ENCODE assay signal across 8 cellular contexts in genomic region chr7:144391823-144392255, GRCh38. TPM values are rescaled to one million over a fixed set of nuclear protein-coding genes. Genes with fewer than 3 reads are reported as not detected.
A peak's percentile ranks its signal among the peaks of the same experiment; 100 is the strongest.
DNase-seq lines count a peak whose midpoint lies in the region; ATAC-seq and TF ChIP-seq lines count a peak whose summit lies in the region.

No MANE protein-coding gene starts in this region.

- 2% methylated on average over 8 of the region's 8 CpGs for WGBS in suprapubic skin

- H3K27me3 ChIP-seq in suprapubic skin = no peaks in the 10 kb centered on the region

- ATAC-seq in HG03432 (IDR thresholded peaks at IDR 0.05; ENCODE audit: unreplicated experiment) = peak; percentile 85

- intact Hi-C loops in OCI-LY7 (cut with micrococcal nuclease; ENCODE audit: unreplicated experiment) = no loop called here

- no peak for TF ChIP-seq EP300 in suprapubic skin (IDR thresholded peaks at IDR 0.05)

- POLR2A ChIA-PET in OCI-LY7 (lab: Charles Lee) = interaction anchor here (0.7 kb wide), 2 partner anchors 624 to 880 kb away, joined by 3 to 7 read pairs; no protein-coding TSS in a partner anchor

- H3K36me3 ChIP-seq in OCI-LY7 (ENCODE audit: insufficient read depth, low read length) (no peaks in the 10 kb centered on the region), suprapubic skin (no peaks in the 10 kb centered on the region)

- H3K4me1 ChIP-seq in OCI-LY7 (ENCODE audit: insufficient read depth, low read length, poor library complexity, severe bottlenecking) (no peaks in the 10 kb centered on the region), suprapubic skin (peaks cover 8% of the 10 kb centered on the region)

- H3K9me3 ChIP-seq in OCI-LY7 (ENCODE audit: low read length) = no peaks in the 10 kb centered on the region
- no peaks in the 10 kb centered on the region for H3K9me3 ChIP-seq in suprapubic skin

- peak; percentile 32 for DNase-seq in DMS79 treated with DMSO at 0.1 percent for 48 hours (lab: John Stamatoyannopoulos, UW)
- peak; percentile 42 for DNase-seq in GM19238 (ENCODE audit: insufficient read length, low spot score)
- DNase-seq in OCI-LY7 (ENCODE audit: low spot score) = peak; percentile 58
- DNase-seq in central memory CD4-positive, alpha-beta T cell = peak; percentile 51
- DNase-seq in kidney tubule cell (ENCODE audit: low spot score) = peak; percentile 66
- peak in 1 of 2 donors; percentile 19 for DNase-seq in suprapubic skin (ENCODE audit: low spot score in 2 of 2)
- no peak for DNase-seq in GOT3 (lab: John Stamatoyannopoulos, UW)

- no peak overlapping the region for H2AFZ ChIP-seq in OCI-LY7 (ENCODE audit: low read length)

- no peaks in the 10 kb centered on the region for H4K20me1 ChIP-seq in OCI-LY7 (ENCODE audit: insufficient read depth, low read length)

- H3K27ac ChIP-seq in OCI-LY7 (ENCODE audit: low read depth, low read length, poor library complexity, severe bottlenecking) (no peak overlapping the region), suprapubic skin (no peak overlapping the region)

- no peak overlapping the region for H3K4me2 ChIP-seq in OCI-LY7 (ENCODE audit: low read length)

- no peak overlapping the region for H3K4me3 ChIP-seq in OCI-LY7 (ENCODE audit: low read depth, low read length, poor library complexity, severe bottlenecking)
- peak overlapping the region; percentile 20 for H3K4me3 ChIP-seq in suprapubic skin

- H3K9me2 ChIP-seq in OCI-LY7 (ENCODE audit: insufficient read depth, low read length) = no peaks in the 10 kb centered on the region

- TF ChIP-seq CTCF in OCI-LY7 (conservative IDR thresholded peaks at IDR 0.05; ENCODE audit: low read length) (peak; percentile 81), suprapubic skin (IDR thresholded peaks at IDR 0.05) (peak; percentile 52 to 67)

- H3K79me2 ChIP-seq in OCI-LY7 (ENCODE audit: insufficient read depth, low read depth, low read length) = no peaks in the 10 kb centered on the region

- no peak for TF ChIP-seq POLR2A in suprapubic skin (IDR thresholded peaks at IDR 0.05)

- CTCF ChIA-PET in OCI-LY7 (lab: Charles Lee; ENCODE audit: unreplicated experiment) = no interaction called here

- BruUV-seq in OCI-LY7 (replicated peaks; lab: Mats Ljungman, UMichigan) = no TSS peak

RNA-seq across cellular contexts. Expression of gene NOBOX, which starts 11.7 kb away (rescaled TPM):
- not detected in 2 replicates for total RNA-seq in OCI-LY7 (2014; rRNA removed; shearing (Covaris generic))
- total RNA-seq in OCI-LY7 (2022) = not detected in 2 replicates
- not detected for total RNA-seq in suprapubic skin

RNA-seq across cellular contexts. Expression of gene ARHGEF5, which starts 36.6 kb away (rescaled TPM):
- total RNA-seq in OCI-LY7 (2014; rRNA removed; shearing (Covaris generic)) = not detected in 2 replicates
- total RNA-seq in OCI-LY7 (2022) = not detected in 2 replicates
- 100 to 1,000 TPM in 1 of 4 donors, 10 to 100 TPM in 3; 62.3 to 109 (median 86.3) TPM for total RNA-seq in suprapubic skin

Comparison
In these comparisons a context has a peak if more than half of its experiments do, and no peak if none do; other contexts are left out.
1. RNA of gene ARHGEF5, which starts 36.6 kb away (total RNA-seq): 62.3 to 109 TPM in suprapubic skin; not detected in OCI-LY7; every median in the first group is over 10 times any median in the second.